ENCODE assay signal across 3 cellular contexts in genomic region chr10:52440612-52441285, GRCh38.
A peak's percentile ranks its signal among the peaks of the same experiment; 100 is the strongest.
TF ChIP-seq lines count a peak whose summit lies in the region.

No MANE protein-coding gene starts in this region.

TF ChIP-seq in GM23338, 12 proteins besides CTCF, POLR2A, EP300 and RAD21 (continued from another document and continues in another):
- TF ChIP-seq CREB1 (CRISPR knock-in tag; IDR thresholded peaks at IDR 0.05; ENCODE audit: low read depth) (no peak), POLR2AphosphoS5 (IDR thresholded peaks at IDR 0.05; ENCODE audit: low read depth) (no peak), ZNF462 (CRISPR knock-in tag; IDR thresholded peaks at IDR 0.05) (no peak), EZH2 (IDR thresholded peaks at IDR 0.05; ENCODE audit: low read depth, unreplicated experiment) (no peak)

TF ChIP-seq in H1, 55 proteins besides CTCF, POLR2A, EP300 and RAD21:
- TF ChIP-seq SAP30 (IDR thresholded peaks at IDR 0.05; ENCODE audit: insufficient read depth, insufficient replicate concordance, low read length) (no peak), RXRA (IDR thresholded peaks at IDR 0.05; ENCODE audit: insufficient read depth, low read depth, low read length) (no peak), BRCA1 (IDR thresholded peaks at IDR 0.05; ENCODE audit: low read depth, low read length) (no peak), RNF2 (IDR thresholded peaks at IDR 0.05; ENCODE audit: borderline replicate concordance, low read depth, low read length, missing control alignments, poor library complexity, severe bottlenecking) (no peak), KDM1A (IDR thresholded peaks at IDR 0.05; ENCODE audit: borderline replicate concordance, low read length) (no peak), SIX5 (IDR thresholded peaks at IDR 0.05; ENCODE audit: low read depth, low read length) (no peak), SIN3A (conservative IDR thresholded peaks at IDR 0.05 in 1 of 2, IDR thresholded peaks at IDR 0.05 in 1 of 2; ENCODE audit: low read depth in 1 of 2, low read length in 2 of 2) (no peak), TBP (IDR thresholded peaks at IDR 0.05; ENCODE audit: low read depth, low read length) (no peak), KDM4A (IDR thresholded peaks at IDR 0.05; ENCODE audit: low read depth, low read length, severe bottlenecking) (no peak), ZNF274 (IDR thresholded peaks at IDR 0.05; ENCODE audit: borderline replicate concordance, extremely low read depth, low read length) (no peak), CREB1 (IDR thresholded peaks at IDR 0.05) (no peak), RFX5 (IDR thresholded peaks at IDR 0.05; ENCODE audit: borderline replicate concordance, low read depth, low read length) (no peak), FOSL1 (IDR thresholded peaks at IDR 0.05; ENCODE audit: insufficient read depth, low read depth, low read length) (no peak), HDAC2 (IDR thresholded peaks at IDR 0.05; ENCODE audit: borderline replicate concordance in 1 of 2, low read depth in 2 of 2, low read length in 2 of 2) (no peak), YY1 (IDR thresholded peaks at IDR 0.05; ENCODE audit: low read depth, low read length) (no peak)

TF ChIP-seq in neural cell, 6 proteins besides CTCF, POLR2A, EP300 and RAD21 (continued from another document):
- TF ChIP-seq SMC3 (conservative IDR thresholded peaks at IDR 0.05; ENCODE audit: poor library complexity) (no peak), POLR2AphosphoS5 (IDR thresholded peaks at IDR 0.05) (peak; percentile 24)
